Comparison of ENCODE assay signal across 9 cellular contexts in genomic region chr5:172102913-172103629, GRCh38.
DNase-seq lines count a peak whose midpoint lies in the region; ATAC-seq, FAIRE-seq and TF ChIP-seq lines count a peak whose summit lies in the region.
"Had no signal": no experiment of that assay in that cellular context is flagged by ENCODE, and none has a peak within 500 bp of the region (broad histone marks: within the 10 kb centered on the region; RNA-seq: fewer than 3 reads in every experiment).

No MANE protein-coding gene starts in this region.

- intact Hi-C loops in K562 (cut with micrococcal nuclease) (loop anchor here (10.0 kb wide), 1 partner anchor 352 kb away; the partner anchor contains the start of gene SH3PXD2B), testis (cut with DNase I; ENCODE audit: low total_unique reads) (no loop called here)
- intact Hi-C loops in CD4-positive, alpha-beta memory T cell (cut with micrococcal nuclease): no loop called here

- TF ChIP-seq EP300 in K562 (IDR thresholded peaks at IDR 0.05; ENCODE audit: low read length): no peak

- no peak for TF ChIP-seq RAD21 in K562 (CRISPR knock-in tag; conservative IDR thresholded peaks at IDR 0.05 in 1 of 2, IDR thresholded peaks at IDR 0.05 in 1 of 2)

- peak; percentile 81 for FAIRE-seq in K562 (lab: Jason Lieb, UNC)

- 0 out of 4 replicates have a peak overlapping the region, but pooled peaks of 1 of the 2 experiments have one; percentile 72 for H3K9ac ChIP-seq in K562 (ENCODE audit: insufficient read depth in 1 of 2, low read depth in 2 of 2, low read length in 2 of 2)

- CTCF ChIA-PET in K562 (lab: Yijun Ruan, JAX; ENCODE audit: low intra/inter-chr PET ratio): no interaction called here
- CTCF ChIA-PET in CD4-positive, alpha-beta memory T cell (lab: Charles Lee; ENCODE audit: partially characterized antibody): interaction anchor here (1.1 to 13.0 kb wide), 4 partner anchors 12 to 86 kb away, joined by 3 to 199 read pairs (median 4); partner anchors contain the start of gene STK10

- H3K27me3 Mint-ChIP-seq in CD4-positive, alpha-beta memory T cell: no peaks in the 10 kb centered on the region

- TF ChIP-seq POLR2A in K562 (conservative IDR thresholded peaks at IDR 0.05) (no peak), testis (IDR thresholded peaks at IDR 0.05) (no peak)

- H3K9me1 ChIP-seq in K562 (ENCODE audit: control insufficient read depth, insufficient read depth, low read length): no peaks in the 10 kb centered on the region

- no peak overlapping the region for H3K4me2 ChIP-seq in K562 (ENCODE audit: insufficient read depth, low read length)

- BruUV-seq in K562 (replicated peaks; lab: Mats Ljungman, UMichigan): no TSS peak

- H3K4me3 ChIP-seq in K562 (no peak overlapping the region), kidney epithelial cell (ENCODE audit: low read depth, low read length) (no peak overlapping the region), testis (no peak overlapping the region)
- H3K4me3 ChIP-seq in CD4-positive, alpha-beta memory T cell (ENCODE audit: low read length in 2 of 2): no peak overlapping the region

- ATAC-seq in K562: peak; percentile 63
- no peak for ATAC-seq in GM18907 (IDR thresholded peaks at IDR 0.05; ENCODE audit: unreplicated experiment)
- ATAC-seq in HG03159 (IDR thresholded peaks at IDR 0.05; ENCODE audit: unreplicated experiment): no peak

- peak; percentile 31 for DNase-seq in activated naive CD4-positive, alpha-beta T cell treated with Interleukin-2 at 50 U/mL for 16 hours
- no peak for DNase-seq in activated naive CD4-positive, alpha-beta T cell treated with anti-CD3 and anti-CD28 coated beads, Interleukin-2, amount 50 U/mL, for 16 hours
- DNase-seq in K562 (ENCODE audit: extremely low read depth in 1 of 4, low spot score in 3 of 4) (peak; percentile 41 to 68 (median 59)), kidney epithelial cell (ENCODE audit: low read depth) (peak; percentile 94), testis (peak; percentile 55)
- no peak for DNase-seq in CD4-positive, alpha-beta memory T cell
- DNase-seq: DND-41 had no signal

- H4K20me1 ChIP-seq in K562 (replicated peaks; ENCODE audit: control insufficient read depth, insufficient read depth, low read length): 0 out of 2 replicates have a peak, but pooled peaks cover 4% of the 10 kb centered on the region

- peak overlapping the region in 1 of 7 donors; percentile 53 for H3K27ac Mint-ChIP-seq in CD4-positive, alpha-beta memory T cell

- H3K9me3 ChIP-seq in K562 (replicated peaks; ENCODE audit: control insufficient read depth, insufficient read depth, low read depth, low read length) (no peaks in the 10 kb centered on the region), testis (no peaks in the 10 kb centered on the region)
- no peaks in the 10 kb centered on the region for H3K9me3 ChIP-seq in CD4-positive, alpha-beta memory T cell (ENCODE audit: control insufficient read depth in 1 of 2, low read length in 2 of 2)

- no peak overlapping the region for H3K4me3 Mint-ChIP-seq in CD4-positive, alpha-beta memory T cell

- POLR2A ChIA-PET in K562 (lab: Yijun Ruan, JAX): interaction anchor here (0.7 kb wide), 1 partner anchor 354 kb away, joined by 4 read pairs; no protein-coding TSS in a partner anchor
- POLR2A ChIA-PET in CD4-positive, alpha-beta memory T cell (lab: Charles Lee; ENCODE audit: partially characterized antibody): interaction anchor here (0.6 to 7.8 kb wide), 2 partner anchors 10 to 85 kb away, joined by 3 to 75 read pairs; partner anchors contain the start of gene STK10

- H3K9me3 Mint-ChIP-seq in CD4-positive, alpha-beta memory T cell: peaks cover 0 to 4% (median 0%) of the 10 kb centered on the region in 8 donors

- no peaks in the 10 kb centered on the region for H3K79me2 ChIP-seq in K562 (ENCODE audit: control insufficient read depth, insufficient read depth, low read length)

- 26% methylated on average over 18 of the region's 21 CpGs for WGBS in K562 (ENCODE audit: insufficient coverage, low coverage, missing lambda C conversion rate)
- WGBS in testis, 2 donors: 36 to 39% methylated on average over 19 to 21 of the region's 21 CpGs

- H3K4me1 ChIP-seq in K562 (replicated peaks in 1 of 2; ENCODE audit: control insufficient read depth in 2 of 2, insufficient read depth in 2 of 2, low read length in 2 of 2) (peaks cover 13 to 32% of the 10 kb centered on the region in 2 experiments; a peak in 3 of 5 replicates), testis (peaks cover 30% of the 10 kb centered on the region)
- peaks cover 17% of the 10 kb centered on the region for H3K4me1 ChIP-seq in CD4-positive, alpha-beta memory T cell (ENCODE audit: insufficient read depth, low read length)

- H2AFZ ChIP-seq in K562 (ENCODE audit: low read depth, low read length): no peak overlapping the region

- in situ Hi-C loops in K562 (cut with MboI): loop anchor here (10.0 kb wide), 1 partner anchor 352 kb away; the partner anchor contains the start of gene SH3PXD2B

- H3K27ac ChIP-seq in K562 (ENCODE audit: extremely low read depth, low read depth, low read length): no peak overlapping the region
- H3K27ac ChIP-seq in testis: no peak overlapping the region
- H3K27ac ChIP-seq in CD4-positive, alpha-beta memory T cell (ENCODE audit: low read depth, low read length): no peak overlapping the region

- no peaks in the 10 kb centered on the region for H3K36me3 ChIP-seq in K562 (ENCODE audit: control insufficient read depth, insufficient read depth, low read length)
- no peaks in the 10 kb centered on the region for H3K36me3 ChIP-seq in kidney epithelial cell (ENCODE audit: control insufficient read depth, insufficient read depth, low read length)
- no peaks in the 10 kb centered on the region for H3K36me3 ChIP-seq in testis (ENCODE audit: low read depth, missing control alignments)
- peaks cover 76% of the 10 kb centered on the region for H3K36me3 ChIP-seq in CD4-positive, alpha-beta memory T cell (ENCODE audit: insufficient read depth, low read length)

- no peak for TF ChIP-seq CTCF in K562 (IDR thresholded peaks at IDR 0.05 in 2 of 3, conservative IDR thresholded peaks at IDR 0.05 in 1 of 3; ENCODE audit: insufficient read depth in 2 of 3, low read depth in 1 of 3, low read length in 3 of 3)
- no peak for TF ChIP-seq CTCF in kidney epithelial cell (IDR thresholded peaks at IDR 0.05; ENCODE audit: insufficient read depth, low read length, poor library complexity, severe bottlenecking)
- TF ChIP-seq CTCF in testis (IDR thresholded peaks at IDR 0.05): no peak

- H3K27me3 ChIP-seq in K562 (ENCODE audit: control insufficient read depth in 2 of 2, insufficient read depth in 2 of 2, low read length in 2 of 2) (peaks cover 0 to 17% of the 10 kb centered on the region in 2 experiments; a peak in 2 of 5 replicates), kidney epithelial cell (ENCODE audit: control insufficient read depth, insufficient read depth, low read length) (no peaks in the 10 kb centered on the region), testis (no peaks in the 10 kb centered on the region)
- H3K27me3 ChIP-seq in CD4-positive, alpha-beta memory T cell (ENCODE audit: insufficient read depth, low read length): no peaks in the 10 kb centered on the region

- H3K36me3 Mint-ChIP-seq in CD4-positive, alpha-beta memory T cell: peaks cover 46 to 78% of the 10 kb centered on the region in 2 donors

- peaks cover 15 to 44% (median 21%) of the 10 kb centered on the region in 4 donors for H3K4me1 Mint-ChIP-seq in CD4-positive, alpha-beta memory T cell

TF ChIP-seq in K562, 482 proteins besides CTCF, POLR2A, EP300 and RAD21 (continues in another document):
- TF ChIP-seq CREM (IDR thresholded peaks at IDR 0.05; ENCODE audit: low read depth) (0 out of 2 replicates have a peak, but pooled peaks have one; percentile 20), ZBTB7A (IDR thresholded peaks at IDR 0.05; ENCODE audit: borderline replicate concordance, control insufficient read depth, low read depth, low read length) (0 out of 2 replicates have a peak, but pooled peaks have one; percentile 27), U2AF1 (optimal IDR thresholded peaks at IDR 0.05; ENCODE audit: low read depth, low read length) (no peak), EGR1 (conservative IDR thresholded peaks at IDR 0.05) (peak; percentile 42), ZNF583 (CRISPR knock-in tag; IDR thresholded peaks at IDR 0.05) (no peak), JUND (IDR thresholded peaks at IDR 0.05; ENCODE audit: borderline replicate concordance, low read depth, low read length) (peak; percentile 46; the same call in 1 of the 2 replicates), JUND (tag; IDR thresholded peaks at IDR 0.05; ENCODE audit: borderline replicate concordance, low read depth, low read length) (no peak), POLR2AphosphoS5 (IDR thresholded peaks at IDR 0.05; ENCODE audit: control insufficient read depth, insufficient read depth, low read depth, low read length) (no peak), CBX8 (IDR thresholded peaks at IDR 0.05; ENCODE audit: borderline replicate concordance, extremely low read depth, low read depth, low read length, poor library complexity, severe bottlenecking) (no peak), NFATC3 (IDR thresholded peaks at IDR 0.05) (no peak), RBM22 (IDR thresholded peaks at IDR 0.05; ENCODE audit: low read depth, low read length, poor library complexity, severe bottlenecking) (no peak)
- TF ChIP-seq, protein P1, sequence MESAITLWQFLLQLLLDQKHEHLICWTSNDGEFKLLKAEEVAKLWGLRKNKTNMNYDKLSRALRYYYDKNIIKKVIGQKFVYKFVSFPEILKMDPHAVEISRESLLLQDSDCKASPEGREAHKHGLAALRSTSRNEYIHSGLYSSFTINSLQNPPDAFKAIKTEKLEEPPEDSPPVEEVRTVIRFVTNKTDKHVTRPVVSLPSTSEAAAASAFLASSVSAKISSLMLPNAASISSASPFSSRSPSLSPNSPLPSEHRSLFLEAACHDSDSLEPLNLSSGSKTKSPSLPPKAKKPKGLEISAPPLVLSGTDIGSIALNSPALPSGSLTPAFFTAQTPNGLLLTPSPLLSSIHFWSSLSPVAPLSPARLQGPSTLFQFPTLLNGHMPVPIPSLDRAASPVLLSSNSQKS (CRISPR knock-in tag; IDR thresholded peaks at IDR 0.05): no peak

Comparison
In these comparisons a context has a peak if more than half of its experiments do, and no peak if none do; other contexts are left out.
1. DNase-seq: peak in activated naive CD4-positive, alpha-beta T cell treated with Interleukin-2 at 50 U/mL for 16 hours (single experiment), K562 (4 of 4), kidney epithelial cell (single experiment) and testis (single experiment); none in activated naive CD4-positive, alpha-beta T cell treated with anti-CD3 and anti-CD28 coated beads, Interleukin-2, amount 50 U/mL, for 16 hours (single experiment) and CD4-positive, alpha-beta memory T cell (0 of 5).